In genomic region chr11:12086271-12087074, GRCh38 we compare ENCODE assay signal across 8 cellular contexts. TPM values are rescaled to one million over a fixed set of nuclear protein-coding genes. Genes with fewer than 3 reads are reported as not detected.
DNase-seq lines count a peak whose midpoint lies in the region; ATAC-seq and TF ChIP-seq lines count a peak whose summit lies in the region.

No MANE protein-coding gene starts in this region.

- peaks cover 28% of the 10 kb centered on the region for H3F3A ChIP-seq in PC-3 (ENCODE audit: low read length, unreplicated experiment)

- peak overlapping the region; percentile 99 for H3K27ac ChIP-seq in PC-3 (ENCODE audit: low read length)
- peak overlapping the region in 53 of 59 donors; percentile 6 to 92 (median 69) for H3K27ac ChIP-seq in dorsolateral prefrontal cortex

- H3K9me3 ChIP-seq in PC-3 (ENCODE audit: low read length), result no peaks in the 10 kb centered on the region

- ATAC-seq in PC-3 (peak; percentile 68), GM21576 (IDR thresholded peaks at IDR 0.05; ENCODE audit: unreplicated experiment) (no peak), HG03045 (IDR thresholded peaks at IDR 0.05; ENCODE audit: unreplicated experiment) (no peak)

- intact Hi-C loops in PC-3 (cut with micrococcal nuclease), result loop anchor here (1.0 to 5.0 kb wide), 3 partner anchors 20 to 76 kb away; partner anchors contain the start of gene MICAL2
- intact Hi-C loops in dorsolateral prefrontal cortex (cut with DNase I), result no loop called here

- no peaks in the 10 kb centered on the region for H3K36me3 ChIP-seq in PC-3 (ENCODE audit: low read depth, low read length)

- H3K9ac ChIP-seq in PC-3 (ENCODE audit: low read length), result peak overlapping the region; percentile 89

- POLR2A ChIA-PET in PC-3 (lab: Charles Lee; ENCODE audit: unreplicated experiment), result interaction anchor here (0.6 to 2.0 kb wide), 7 partner anchors 16 to 1930 kb away, joined by 3 to 13 read pairs (median 4); no protein-coding TSS in a partner anchor

- peak overlapping the region; percentile 51; the same call in 1 of the 2 replicates for H3K4me3 ChIP-seq in PC-3 (ENCODE audit: low read length)
- H3K4me3 ChIP-seq in dorsolateral prefrontal cortex, result no peak overlapping the region

- peaks cover 18% of the 10 kb centered on the region for H3K79me2 ChIP-seq in PC-3 (ENCODE audit: low read length)

- H2AFZ ChIP-seq in PC-3 (ENCODE audit: low read length), result no peak overlapping the region

- TF ChIP-seq CTCF in PC-3 (conservative IDR thresholded peaks at IDR 0.05; ENCODE audit: low read depth, low read length) (no peak), dorsolateral prefrontal cortex (IDR thresholded peaks at IDR 0.05 in 54 of 56, conservative IDR thresholded peaks at IDR 0.05 in 2 of 56; ENCODE audit: low read depth in 1 of 56, partially characterized antibody in 56 of 56) (no peak)

- DNase-seq in EL (peak; percentile 97), PC-3 (peak; percentile 90), dorsolateral prefrontal cortex (peak in 3 of 10 donors; percentile 36 to 64 (median 61)), myocyte (ENCODE audit: low read depth) (peak; percentile 90), NAMALWA (ENCODE audit: low spot score) (no peak), GF-D8 (lab: John Stamatoyannopoulos, UW) (no peak)

- H4K20me1 ChIP-seq in PC-3 (ENCODE audit: low read length), result no peaks in the 10 kb centered on the region

- no peaks in the 10 kb centered on the region for H3K9me2 ChIP-seq in PC-3 (replicated peaks; ENCODE audit: low read length)

- peaks cover 64% of the 10 kb centered on the region for H3K4me1 ChIP-seq in PC-3 (ENCODE audit: insufficient read depth, low read length)

- TSS peak; percentile 68 for BruUV-seq in PC-3 (replicated peaks; lab: Mats Ljungman, UMichigan)

- CTCF ChIA-PET in PC-3 (lab: Charles Lee), result interaction anchor here (0.6 to 0.8 kb wide), 4 partner anchors 19 to 155 kb away, joined by 3 to 8 read pairs (median 3); no protein-coding TSS in a partner anchor

- H3K4me2 ChIP-seq in PC-3 (ENCODE audit: low read length), result peak overlapping the region; percentile 83

- H3K27me3 ChIP-seq in PC-3 (ENCODE audit: low read length) (no peaks in the 10 kb centered on the region), dorsolateral prefrontal cortex (peaks cover 0 to 4% (median 0%) of the 10 kb centered on the region in 45 donors)

RNA-seq across cellular contexts. Expression of gene MICAL2, which starts 23.9 kb away (rescaled TPM):
- total RNA-seq in PC-3 (2014; rRNA removed) (50.1 and 62.9 TPM in 2 replicates), dorsolateral prefrontal cortex (100 to 1,000 TPM; 104 to 402 (median 289) TPM), myocyte (14.7 TPM in 2 replicates)
- polyA plus RNA-seq in myocyte (2012), result 179 TPM

Comparison
In these comparisons a context has a peak if more than half of its experiments do, and no peak if none do; other contexts are left out.
1. DNase-seq: peak in EL (single experiment), PC-3 (single experiment) and myocyte (single experiment); none in NAMALWA (single experiment) and GF-D8 (single experiment).